In the genomic region with DNA sequence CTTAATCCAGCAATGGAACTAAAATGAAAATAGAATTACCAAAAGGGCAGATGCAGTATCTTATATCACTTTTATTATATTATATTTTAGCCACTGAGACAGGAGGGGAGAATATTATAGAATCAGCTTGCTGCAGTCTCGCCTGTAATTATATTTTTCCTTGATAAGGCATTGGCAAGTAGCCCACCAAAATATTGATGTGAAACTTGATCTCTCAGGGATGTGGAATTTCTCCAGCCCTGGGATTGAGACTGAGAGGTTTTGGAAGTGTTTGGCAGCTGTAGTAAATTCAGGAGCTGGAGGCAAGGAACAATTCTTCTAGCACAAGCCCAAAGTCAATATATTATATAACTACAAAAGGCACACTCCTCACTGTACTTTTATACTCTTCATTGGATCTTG, we compare ENCODE assay signal across 16 cellular contexts.
DNase-seq lines count a peak whose midpoint lies in the region; ATAC-seq lines count a peak whose summit lies in the region.
"Had no signal": no experiment of that assay in that cellular context is flagged by ENCODE, and none has a peak within 500 bp of the region (broad histone marks: within the 10 kb centered on the region; RNA-seq: fewer than 3 reads in every experiment).

No MANE protein-coding gene starts in this region.

- no peak overlapping the region for H2BK12ac ChIP-seq in trophoblast cell (ENCODE audit: low read length)

- no peak overlapping the region for H2BK120ac ChIP-seq in trophoblast cell (ENCODE audit: insufficient read depth, low read length, poor library complexity)

- H2AK5ac ChIP-seq in trophoblast cell (ENCODE audit: low read length), result no peak overlapping the region

- no peak overlapping the region for H4K91ac ChIP-seq in trophoblast cell (ENCODE audit: low read depth, low read length)

- H3K23ac ChIP-seq in trophoblast cell (ENCODE audit: low read length), result no peak overlapping the region

- no peak overlapping the region for H3K4me2 ChIP-seq in trophoblast cell (ENCODE audit: low read length)

- no peak overlapping the region for H3K14ac ChIP-seq in trophoblast cell (ENCODE audit: low read length)

- H3K79me1 ChIP-seq in trophoblast cell (ENCODE audit: low read length), result no peaks in the 10 kb centered on the region

- H4K12ac ChIP-seq in trophoblast cell (ENCODE audit: low read depth, low read length), result no peak overlapping the region

- H4K8ac ChIP-seq in trophoblast cell (ENCODE audit: low read depth, low read length), result no peak overlapping the region

- H3K27me3 ChIP-seq in adipocyte (replicated peaks; ENCODE audit: control insufficient read depth, insufficient read depth, low read length) (no peaks in the 10 kb centered on the region), trophoblast cell (ENCODE audit: insufficient read depth, low read length) (no peaks in the 10 kb centered on the region)
- H3K27me3 ChIP-seq: dorsolateral prefrontal cortex had no signal

- WGBS in trophoblast cell (ENCODE audit: extremely low coverage, insufficient coverage, insufficient read length), result no CpG with 5 or more reads among the region's 1 CpG

- DNase-seq in Daoy (ENCODE audit: low read depth), result peak; percentile 38
- peak; percentile 49 for DNase-seq in NCI-H146 treated with DMSO at 0.1 percent for 48 hours (lab: John Stamatoyannopoulos, UW; ENCODE audit: unreplicated experiment)
- DNase-seq in adipocyte (ENCODE audit: low read depth), result peak; percentile 56
- DNase-seq in lung microvascular endothelial cell (ENCODE audit: low read depth in 2 of 2), result peak; percentile 60 to 83
- DNase-seq in glomerular visceral epithelial cell (ENCODE audit: extremely low spot score), result no peak
- no peak for DNase-seq in trophoblast cell
- no peak for DNase-seq in cortex of kidney (lab: John Stamatoyannopoulos, UW)
- DNase-seq: activated CD4-positive, alpha-beta memory T cell treated with anti-CD3 and anti-CD28 coated beads for 36 hours; dorsolateral prefrontal cortex; H7; mesenchymal stem cell; NCI-H187; occipital lobe; stimulated activated naive CD8-positive, alpha-beta T cell treated with anti-CD3 and anti-CD28 coated beads, Interleukin-15, amount 100 ng/mL, for 72 hours had no signal

- H2AFZ ChIP-seq in trophoblast cell (ENCODE audit: insufficient read depth, low read length, poor library complexity), result no peak overlapping the region

- H3K4me3 ChIP-seq in adipocyte (ENCODE audit: low read length), result no peak overlapping the region
- H3K4me3 ChIP-seq in trophoblast cell (ENCODE audit: low read depth, low read length), result no peak overlapping the region
- H3K4me3 ChIP-seq: dorsolateral prefrontal cortex, K562 had no signal

- H3K36me3 ChIP-seq in adipocyte (ENCODE audit: control insufficient read depth, insufficient read depth, low read length, severe bottlenecking) (no peaks in the 10 kb centered on the region), trophoblast cell (ENCODE audit: control insufficient read depth in 1 of 2, insufficient read depth in 2 of 2, low read length in 2 of 2) (no peaks in the 10 kb centered on the region)

- no peaks in the 10 kb centered on the region for H3K79me2 ChIP-seq in trophoblast cell (ENCODE audit: control insufficient read depth, insufficient read depth, low read length, poor library complexity)

- H3K9me3 ChIP-seq in adipocyte (ENCODE audit: control insufficient read depth, low read length) (no peaks in the 10 kb centered on the region), trophoblast cell (ENCODE audit: insufficient read depth, low read depth, low read length) (no peaks in the 10 kb centered on the region)

- H3K4ac ChIP-seq in trophoblast cell (ENCODE audit: low read depth, low read length), result no peak overlapping the region

- no peak overlapping the region for H3K27ac ChIP-seq in trophoblast cell (ENCODE audit: low read depth, low read length)
- H3K27ac ChIP-seq: dorsolateral prefrontal cortex had no signal

- no peak overlapping the region for H3K18ac ChIP-seq in trophoblast cell (ENCODE audit: low read length)

- H3K9ac ChIP-seq in adipocyte (ENCODE audit: low read length), result no peak overlapping the region
- H3K9ac ChIP-seq in trophoblast cell (ENCODE audit: low read length), result no peak overlapping the region

- H2BK5ac ChIP-seq in trophoblast cell (ENCODE audit: low read depth, low read length, poor library complexity), result no peak overlapping the region

- H3K4me1 ChIP-seq in adipocyte (ENCODE audit: control insufficient read depth, insufficient read depth, low read length), result peaks cover 28% of the 10 kb centered on the region
- no peaks in the 10 kb centered on the region for H3K4me1 ChIP-seq in trophoblast cell (ENCODE audit: control insufficient read depth in 1 of 2, insufficient read depth in 2 of 2, low read length in 2 of 2)

- ATAC-seq in GM18907 (IDR thresholded peaks at IDR 0.05; ENCODE audit: unreplicated experiment), result no peak
- ATAC-seq: K562; stimulated activated naive CD8-positive, alpha-beta T cell treated with anti-CD3 and anti-CD28 coated beads, Interleukin-15, amount 100 ng/mL, for 72 hours had no signal

Comparison
In these comparisons a context has a peak if more than half of its experiments do, and no peak if none do; other contexts are left out.
1. DNase-seq: peak in Daoy (single experiment), NCI-H146 treated with DMSO at 0.1 percent for 48 hours (single experiment), adipocyte (single experiment) and lung microvascular endothelial cell (2 of 2); none in glomerular visceral epithelial cell (single experiment), trophoblast cell (0 of 2) and cortex of kidney (single experiment).